ENCODE assay signal across 8 cellular contexts in the genomic region with DNA sequence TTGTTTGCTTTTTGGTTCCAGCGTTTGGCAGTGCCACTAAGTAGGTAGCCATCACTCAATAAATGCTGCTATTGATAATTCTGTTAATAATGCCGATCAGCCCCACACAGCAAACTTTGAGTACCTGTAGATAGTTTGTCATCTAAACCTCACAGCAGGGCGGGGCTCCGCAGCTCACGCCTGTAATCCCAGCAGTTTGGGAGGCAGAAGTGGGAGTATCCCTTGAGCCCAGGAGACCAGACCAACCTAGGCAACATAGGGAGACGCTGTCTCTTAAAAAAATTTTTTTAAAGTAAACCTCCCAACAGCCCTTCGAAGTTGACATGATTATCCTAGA. TPM values are rescaled to one million over a fixed set of nuclear protein-coding genes. Genes with fewer than 3 reads are reported as not detected.
DNase-seq lines count a peak whose midpoint lies in the region; ATAC-seq and TF ChIP-seq lines count a peak whose summit lies in the region.

No MANE protein-coding gene starts in this region.

- H3K27me3 ChIP-seq in iPS-15b (ENCODE audit: control insufficient read depth, insufficient read depth, low read length): no peaks in the 10 kb centered on the region

- peak; percentile 15 for DNase-seq in NCI-H82 (lab: John Stamatoyannopoulos, UW)
- DNase-seq in NCI-H82 treated with DMSO at 0.1 percent for 48 hours (lab: John Stamatoyannopoulos, UW; ENCODE audit: unreplicated experiment): no peak
- DNase-seq in activated B cell treated with CpG ODN at 0.5 μM for 24 hours: no peak
- no peak for DNase-seq in erythroblast (lab: John Stamatoyannopoulos, UW)
- DNase-seq in A172 (ENCODE audit: low spot score): no peak
- no peak for DNase-seq in stimulated activated CD4-positive, alpha-beta T cell treated with anti-CD3 and anti-CD28 coated beads, Interleukin-2, amount 100 ng/mL, for 24 hours

- peaks cover 5% of the 10 kb centered on the region for H3K36me3 ChIP-seq in iPS-15b (ENCODE audit: control insufficient read depth, insufficient read depth, low read length)

- no peak for TF ChIP-seq POLR2A in erythroblast (IDR thresholded peaks at IDR 0.05; ENCODE audit: low read length)

- no peaks in the 10 kb centered on the region for H3K9me3 ChIP-seq in iPS-15b (ENCODE audit: control insufficient read depth, insufficient read depth, low read length)

- peak overlapping the region; percentile 100 for H3K4me3 Mint-ChIP-seq in activated B cell treated with CpG ODN at 0.5 μM for 24 hours
- peak overlapping the region; percentile 98 for H3K4me3 Mint-ChIP-seq in stimulated activated memory B cell treated with anti-CD40 and anti-IgM and Interleukin-4, amounts not matched to agents 10 μg/mL and 1 μg/mL and 100 μg/mL, for 72 hours

- peak overlapping the region; percentile 39 for H3K27ac Mint-ChIP-seq in activated B cell treated with CpG ODN at 0.5 μM for 24 hours
- peak overlapping the region; percentile 89 for H3K27ac Mint-ChIP-seq in stimulated activated memory B cell treated with anti-CD40 and anti-IgM and Interleukin-4, amounts not matched to agents 10 μg/mL and 1 μg/mL and 100 μg/mL, for 72 hours

- peaks cover 40% of the 10 kb centered on the region for H3K36me3 Mint-ChIP-seq in activated B cell treated with CpG ODN at 0.5 μM for 24 hours (ENCODE audit: low read depth)
- peaks cover 5% of the 10 kb centered on the region for H3K36me3 Mint-ChIP-seq in stimulated activated memory B cell treated with anti-CD40 and anti-IgM and Interleukin-4, amounts not matched to agents 10 μg/mL and 1 μg/mL and 100 μg/mL, for 72 hours

- ATAC-seq in activated B cell treated with CpG ODN at 0.5 μM for 24 hours (ENCODE audit: low read depth): no peak
- no peak for ATAC-seq in stimulated activated memory B cell treated with anti-CD40 and anti-IgM and Interleukin-4, amounts not matched to agents 10 μg/mL and 1 μg/mL and 100 μg/mL, for 72 hours

- H3K4me1 ChIP-seq in iPS-15b (ENCODE audit: control insufficient read depth, insufficient read depth, low read length): peaks cover 22% of the 10 kb centered on the region

- no peak for TF ChIP-seq CTCF in activated B cell treated with CpG ODN at 0.5 μM for 24 hours (IDR thresholded peaks at IDR 0.05)

- H3K9me3 Mint-ChIP-seq in activated B cell treated with CpG ODN at 0.5 μM for 24 hours: peaks cover 3% of the 10 kb centered on the region
- H3K9me3 Mint-ChIP-seq in stimulated activated memory B cell treated with anti-CD40 and anti-IgM and Interleukin-4, amounts not matched to agents 10 μg/mL and 1 μg/mL and 100 μg/mL, for 72 hours: peaks cover 3% of the 10 kb centered on the region

- intact Hi-C loops in activated B cell treated with CpG ODN at 0.5 μM for 24 hours (cut with micrococcal nuclease): loop anchor here (5.0 to 10.0 kb wide), 2 partner anchors 460 to 1008 kb away; a partner anchor contains a TSS

- H3K4me3 ChIP-seq in iPS-15b (ENCODE audit: low read depth, low read length): peak overlapping the region; percentile 93

- H3K27me3 Mint-ChIP-seq in activated B cell treated with CpG ODN at 0.5 μM for 24 hours: no peaks in the 10 kb centered on the region
- no peaks in the 10 kb centered on the region for H3K27me3 Mint-ChIP-seq in stimulated activated memory B cell treated with anti-CD40 and anti-IgM and Interleukin-4, amounts not matched to agents 10 μg/mL and 1 μg/mL and 100 μg/mL, for 72 hours

- peaks cover 52% of the 10 kb centered on the region for H3K4me1 Mint-ChIP-seq in activated B cell treated with CpG ODN at 0.5 μM for 24 hours
- peaks cover 48% of the 10 kb centered on the region for H3K4me1 Mint-ChIP-seq in stimulated activated memory B cell treated with anti-CD40 and anti-IgM and Interleukin-4, amounts not matched to agents 10 μg/mL and 1 μg/mL and 100 μg/mL, for 72 hours

- POLR2A ChIA-PET in activated B cell treated with CpG ODN at 0.5 μM for 24 hours (lab: Charles Lee): interaction anchor here (0.6 to 1.0 kb wide), 3 partner anchors 52 to 958 kb away, joined by 3 to 8 read pairs (median 6); no protein-coding TSS in a partner anchor

- H3K9ac ChIP-seq in iPS-15b (ENCODE audit: low read depth, low read length): no peak overlapping the region

- CTCF ChIA-PET in activated B cell treated with CpG ODN at 0.5 μM for 24 hours (lab: Charles Lee): no interaction called here

RNA-seq across cellular contexts. Expression of a gene that starts 1.6 kb away (rescaled TPM):
- 54.9 and 68.2 TPM in 2 replicates for total RNA-seq in activated B cell treated with CpG ODN at 0.5 μM for 24 hours
- total RNA-seq in A172 (2014; rRNA removed; shearing (Covaris generic)): 94.3 and 146 TPM in 2 replicates

RNA-seq across cellular contexts. Expression of a gene that starts 4.3 kb away (rescaled TPM):
- 47.3 and 49.6 TPM in 2 replicates for total RNA-seq in activated B cell treated with CpG ODN at 0.5 μM for 24 hours
- total RNA-seq in A172 (2014; rRNA removed; shearing (Covaris generic)): 64.6 and 86.6 TPM in 2 replicates

RNA-seq across cellular contexts. Expression of a gene that starts 59.8 kb away (rescaled TPM):
- total RNA-seq in activated B cell treated with CpG ODN at 0.5 μM for 24 hours: not detected in 2 replicates
- total RNA-seq in A172 (2014; rRNA removed; shearing (Covaris generic)): not detected in 2 replicates
